ENCODE assay signal across 9 cellular contexts in the genomic region with DNA sequence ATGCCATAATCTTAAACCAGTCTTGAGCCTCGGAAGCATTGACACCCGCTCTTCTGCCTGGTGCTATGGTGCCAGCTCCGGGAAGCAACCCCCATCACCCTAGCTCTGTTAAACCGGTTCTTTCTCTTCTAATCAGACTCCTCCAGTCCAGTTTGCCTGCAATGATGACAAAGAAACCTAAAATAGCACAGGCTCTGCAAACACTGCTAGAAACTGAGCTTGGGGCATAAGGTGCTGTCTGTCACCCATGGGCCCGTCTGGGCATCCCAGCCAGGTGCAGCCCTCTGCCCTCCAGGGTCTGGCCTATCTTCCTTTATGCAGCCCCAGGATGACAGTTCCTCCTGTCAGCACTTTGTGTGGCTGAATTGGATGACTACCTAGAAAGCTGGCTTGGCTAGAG. TPM values are rescaled to one million over a fixed set of nuclear protein-coding genes. Genes with fewer than 3 reads are reported as not detected.
A peak's percentile ranks its signal among the peaks of the same experiment; 100 is the strongest.
DNase-seq lines count a peak whose midpoint lies in the region; ATAC-seq and TF ChIP-seq lines count a peak whose summit lies in the region.
"Had no signal": no experiment of that assay in that cellular context is flagged by ENCODE, and none has a peak within 500 bp of the region (broad histone marks: within the 10 kb centered on the region; RNA-seq: fewer than 3 reads in every experiment).

No MANE protein-coding gene starts in this region.

- no peak overlapping the region for H3K4me3 Mint-ChIP-seq in natural killer cell treated with Interleukin-12 subunit alpha and Interleukin-12 subunit beta and Interleukin-15 and Interleukin-18, amount 100 ng/mL, for 72 hours
- H3K4me3 Mint-ChIP-seq in Caco-2 (ENCODE audit: unreplicated experiment), result no peak overlapping the region
- H3K4me3 Mint-ChIP-seq: activated naive CD4-positive, alpha-beta T cell treated with anti-CD3 and anti-CD28 coated beads for 36 hours had no signal

- no peaks in the 10 kb centered on the region for H3K27me3 ChIP-seq in adipocyte (replicated peaks; ENCODE audit: control insufficient read depth, insufficient read depth, low read length)
- no peaks in the 10 kb centered on the region for H3K27me3 ChIP-seq in layer of hippocampus (ENCODE audit: control insufficient read depth, insufficient read depth, low read length)
- H3K27me3 ChIP-seq in subcutaneous abdominal adipose tissue (ENCODE audit: control insufficient read depth in 5 of 5, insufficient read depth in 4 of 5, low read length in 5 of 5), result no peaks in the 10 kb centered on the region
- H3K27me3 ChIP-seq in Caco-2 (replicated peaks; ENCODE audit: control insufficient read depth, insufficient read depth, low read length), result no peaks in the 10 kb centered on the region

- H3K27ac Mint-ChIP-seq in natural killer cell treated with Interleukin-12 subunit alpha and Interleukin-12 subunit beta and Interleukin-15 and Interleukin-18, amount 100 ng/mL, for 72 hours, result no peak overlapping the region
- H3K27ac Mint-ChIP-seq in Caco-2 (ENCODE audit: unreplicated experiment), result no peak overlapping the region
- H3K27ac Mint-ChIP-seq: activated naive CD4-positive, alpha-beta T cell treated with anti-CD3 and anti-CD28 coated beads for 36 hours had no signal

- H3K27me3 Mint-ChIP-seq in natural killer cell treated with Interleukin-12 subunit alpha and Interleukin-12 subunit beta and Interleukin-15 and Interleukin-18, amount 100 ng/mL, for 72 hours, result peaks cover 3 to 7% of the 10 kb centered on the region in 2 donors
- H3K27me3 Mint-ChIP-seq in Caco-2 (ENCODE audit: insufficient read depth, unreplicated experiment), result no peaks in the 10 kb centered on the region

- H3K36me3 Mint-ChIP-seq in natural killer cell treated with Interleukin-12 subunit alpha and Interleukin-12 subunit beta and Interleukin-15 and Interleukin-18, amount 100 ng/mL, for 72 hours, result no peaks in the 10 kb centered on the region
- no peaks in the 10 kb centered on the region for H3K36me3 Mint-ChIP-seq in Caco-2 (ENCODE audit: insufficient read depth, unreplicated experiment)

- no TSS peak for BruUV-seq in Caco-2 (replicated peaks; lab: Mats Ljungman, UMichigan)

- H3K4me1 Mint-ChIP-seq in natural killer cell treated with Interleukin-12 subunit alpha and Interleukin-12 subunit beta and Interleukin-15 and Interleukin-18, amount 100 ng/mL, for 72 hours (ENCODE audit: low read depth in 2 of 2), result peaks cover 13 to 17% of the 10 kb centered on the region in 2 donors
- peaks cover 16% of the 10 kb centered on the region for H3K4me1 Mint-ChIP-seq in Caco-2 (ENCODE audit: low read depth, unreplicated experiment)

- peaks cover 48% of the 10 kb centered on the region for H3K4me1 ChIP-seq in adipocyte (ENCODE audit: control insufficient read depth, insufficient read depth, low read length)
- H3K4me1 ChIP-seq in subcutaneous abdominal adipose tissue (ENCODE audit: control insufficient read depth in 5 of 5, insufficient read depth in 5 of 5, low read length in 5 of 5), result peaks cover 18 to 36% (median 31%) of the 10 kb centered on the region in 5 donors
- peaks cover 29% of the 10 kb centered on the region for H3K4me1 ChIP-seq in Caco-2

- intact Hi-C loops in Caco-2 (cut with micrococcal nuclease; ENCODE audit: unreplicated experiment), result no loop called here

- H3K9me3 Mint-ChIP-seq in natural killer cell treated with Interleukin-12 subunit alpha and Interleukin-12 subunit beta and Interleukin-15 and Interleukin-18, amount 100 ng/mL, for 72 hours, result no peaks in the 10 kb centered on the region
- H3K9me3 Mint-ChIP-seq in Caco-2 (ENCODE audit: unreplicated experiment), result no peaks in the 10 kb centered on the region
- H3K9me3 Mint-ChIP-seq: activated naive CD4-positive, alpha-beta T cell treated with anti-CD3 and anti-CD28 coated beads for 36 hours had no signal

- H3K4me3 ChIP-seq in adipocyte (ENCODE audit: low read length) (no peak overlapping the region), subcutaneous abdominal adipose tissue (ENCODE audit: low read depth in 1 of 5, low read length in 5 of 5) (no peak overlapping the region), Caco-2 (ENCODE audit: low read depth, low read length) (no peak overlapping the region)

- POLR2A ChIA-PET in Caco-2 (lab: Charles Lee), result no interaction called here

- H3K9ac ChIP-seq in adipocyte (ENCODE audit: low read length), result peak overlapping the region; percentile 79
- H3K9ac ChIP-seq in subcutaneous abdominal adipose tissue (ENCODE audit: low read length in 5 of 5), result no peak overlapping the region

- DNase-seq in HT-29 (ENCODE audit: low spot score) (peak; percentile 57), adipocyte (ENCODE audit: low read depth) (peak; percentile 20), Caco-2 (no peak), T-helper 9 cell (no peak), GM10266 (ENCODE audit: extremely low spot score) (no peak)
- DNase-seq in natural killer cell treated with Interleukin-12 subunit alpha and Interleukin-12 subunit beta and Interleukin-15 and Interleukin-18, amount 100 ng/mL, for 72 hours (ENCODE audit: low spot score), result no peak

- peak overlapping the region; percentile 35 for H3K27ac ChIP-seq in layer of hippocampus (ENCODE audit: low read depth, low read length)
- H3K27ac ChIP-seq in subcutaneous abdominal adipose tissue (ENCODE audit: low read depth, low read length), result peak overlapping the region; percentile 94

- TF ChIP-seq CTCF in Caco-2 (IDR thresholded peaks at IDR 0.05; ENCODE audit: insufficient read depth in 1 of 2, low read depth in 1 of 2, low read length in 1 of 2, severe bottlenecking in 1 of 2, unreplicated experiment in 1 of 2) (no peak), GM10266 (IDR thresholded peaks at IDR 0.05; ENCODE audit: control insufficient read depth, insufficient read depth, low read depth, missing control alignments) (no peak)

- ATAC-seq in natural killer cell treated with Interleukin-12 subunit alpha and Interleukin-12 subunit beta and Interleukin-15 and Interleukin-18, amount 100 ng/mL, for 72 hours, result no peak

- H3K9me3 ChIP-seq in adipocyte (ENCODE audit: control insufficient read depth, low read length) (no peaks in the 10 kb centered on the region), subcutaneous abdominal adipose tissue (ENCODE audit: control insufficient read depth in 5 of 5, low read length in 5 of 5) (no peaks in the 10 kb centered on the region), Caco-2 (no peaks in the 10 kb centered on the region)

- no peaks in the 10 kb centered on the region for H3K36me3 ChIP-seq in adipocyte (ENCODE audit: control insufficient read depth, insufficient read depth, low read length, severe bottlenecking)
- no peaks in the 10 kb centered on the region for H3K36me3 ChIP-seq in subcutaneous abdominal adipose tissue (ENCODE audit: control insufficient read depth in 5 of 5, insufficient read depth in 5 of 5, low read length in 5 of 5)
- no peaks in the 10 kb centered on the region for H3K36me3 ChIP-seq in Caco-2 (ENCODE audit: control insufficient read depth, insufficient read depth, low read length)

- CTCF ChIA-PET in Caco-2 (lab: Charles Lee), result interaction anchor here (4.0 kb wide), 1 partner anchor 52 kb away, joined by 54 read pairs; no protein-coding TSS in a partner anchor

RNA-seq across cellular contexts. Expression of a gene that starts 14.2 kb away (rescaled TPM):
- total RNA-seq in HT-29 (2014; rRNA removed; shearing (Covaris generic)), result 44.2 and 48.3 TPM in 2 replicates
- total RNA-seq in natural killer cell treated with Interleukin-12 subunit alpha and Interleukin-12 subunit beta and Interleukin-15 and Interleukin-18, amount 100 ng/mL, for 72 hours, result 10 to 100 TPM in 1 of 2 donors, 1 to 10 TPM in 1; 6.9 to 15.3 TPM
- total RNA-seq in Caco-2 (2022), result 78.0 and 78.8 TPM in 2 replicates

RNA-seq across cellular contexts. Expression of a gene that starts 22.4 kb away (rescaled TPM):
- 0.15 and 0.21 TPM in 2 replicates for total RNA-seq in HT-29 (2014; rRNA removed; shearing (Covaris generic))
- not detected for total RNA-seq in natural killer cell treated with Interleukin-12 subunit alpha and Interleukin-12 subunit beta and Interleukin-15 and Interleukin-18, amount 100 ng/mL, for 72 hours
- 1.2 and 1.8 TPM in 2 replicates for total RNA-seq in Caco-2 (2022)

Comparison
In these comparisons a context has a peak if more than half of its experiments do, and no peak if none do; other contexts are left out.
1. DNase-seq: peak in HT-29 (single experiment) and adipocyte (single experiment); none in natural killer cell treated with Interleukin-12 subunit alpha and Interleukin-12 subunit beta and Interleukin-15 and Interleukin-18, amount 100 ng/mL, for 72 hours (single experiment), Caco-2 (0 of 2), T-helper 9 cell (single experiment) and GM10266 (single experiment).